Comparison of ENCODE assay signal across 10 cellular contexts in genomic region chr1:228367798-228368791, GRCh38. TPM values are rescaled to one million over a fixed set of nuclear protein-coding genes. Genes with fewer than 3 reads are reported as not detected.
DNase-seq lines count a peak whose midpoint lies in the region; ATAC-seq and TF ChIP-seq lines count a peak whose summit lies in the region.
"Had no signal": no experiment of that assay in that cellular context is flagged by ENCODE, and none has a peak within 500 bp of the region (broad histone marks: within the 10 kb centered on the region; RNA-seq: fewer than 3 reads in every experiment).

No MANE protein-coding gene starts in this region.

- H3K4me1 Mint-ChIP-seq in activated CD8-positive, alpha-beta T cell treated with anti-CD3 and anti-CD28 coated beads for 36 hours (ENCODE audit: low read depth) = no peaks in the 10 kb centered on the region
- H3K4me1 Mint-ChIP-seq in activated CD8-positive, alpha-beta T cell treated with anti-CD3 and anti-CD28 coated beads, Interleukin-2, amount 10 ng/mL, durations not matched to agents 7 days and 5 days (ENCODE audit: low read depth) = peaks cover 2% of the 10 kb centered on the region
- H3K4me1 Mint-ChIP-seq in stimulated activated effector memory CD8-positive, alpha-beta T cell treated with anti-CD3 and anti-CD28 coated beads, Interleukin-12 subunit alpha, Interleukin-12 subunit beta, amount 100 ng/mL, for 72 hours = no peaks in the 10 kb centered on the region

- CTCF ChIA-PET in activated CD8-positive, alpha-beta T cell treated with anti-CD3 and anti-CD28 coated beads for 36 hours (lab: Charles Lee) = no interaction called here
- CTCF ChIA-PET in activated CD8-positive, alpha-beta T cell treated with anti-CD3 and anti-CD28 coated beads, Interleukin-2, amount 10 ng/mL, durations not matched to agents 7 days and 5 days (lab: Charles Lee) = no interaction called here

- H3K9me3 Mint-ChIP-seq in activated CD8-positive, alpha-beta T cell treated with anti-CD3 and anti-CD28 coated beads for 36 hours = no peaks in the 10 kb centered on the region
- no peaks in the 10 kb centered on the region for H3K9me3 Mint-ChIP-seq in activated CD8-positive, alpha-beta T cell treated with anti-CD3 and anti-CD28 coated beads, Interleukin-2, amount 10 ng/mL, durations not matched to agents 7 days and 5 days (ENCODE audit: insufficient read depth)
- H3K9me3 Mint-ChIP-seq in stimulated activated effector memory CD8-positive, alpha-beta T cell treated with anti-CD3 and anti-CD28 coated beads, Interleukin-12 subunit alpha, Interleukin-12 subunit beta, amount 100 ng/mL, for 72 hours = no peaks in the 10 kb centered on the region
- H3K9me3 Mint-ChIP-seq: type B pancreatic cell had no signal

- H3K4me3 Mint-ChIP-seq in activated CD8-positive, alpha-beta T cell treated with anti-CD3 and anti-CD28 coated beads for 36 hours = no peak overlapping the region
- no peak overlapping the region for H3K4me3 Mint-ChIP-seq in activated CD8-positive, alpha-beta T cell treated with anti-CD3 and anti-CD28 coated beads, Interleukin-2, amount 10 ng/mL, durations not matched to agents 7 days and 5 days
- H3K4me3 Mint-ChIP-seq in stimulated activated effector memory CD8-positive, alpha-beta T cell treated with anti-CD3 and anti-CD28 coated beads, Interleukin-12 subunit alpha, Interleukin-12 subunit beta, amount 100 ng/mL, for 72 hours = no peak overlapping the region
- H3K4me3 Mint-ChIP-seq: type B pancreatic cell had no signal

- no peak for TF ChIP-seq CTCF in activated CD8-positive, alpha-beta T cell treated with anti-CD3 and anti-CD28 coated beads for 36 hours (IDR thresholded peaks at IDR 0.05)

- H3K27me3 Mint-ChIP-seq in activated CD8-positive, alpha-beta T cell treated with anti-CD3 and anti-CD28 coated beads for 36 hours = no peaks in the 10 kb centered on the region
- no peaks in the 10 kb centered on the region for H3K27me3 Mint-ChIP-seq in activated CD8-positive, alpha-beta T cell treated with anti-CD3 and anti-CD28 coated beads, Interleukin-2, amount 10 ng/mL, durations not matched to agents 7 days and 5 days (ENCODE audit: low read depth)
- H3K27me3 Mint-ChIP-seq: type B pancreatic cell had no signal

- H3K27ac Mint-ChIP-seq in activated CD8-positive, alpha-beta T cell treated with anti-CD3 and anti-CD28 coated beads for 36 hours = no peak overlapping the region
- H3K27ac Mint-ChIP-seq in activated CD8-positive, alpha-beta T cell treated with anti-CD3 and anti-CD28 coated beads, Interleukin-2, amount 10 ng/mL, durations not matched to agents 7 days and 5 days = no peak overlapping the region
- peak overlapping the region; percentile 65 for H3K27ac Mint-ChIP-seq in stimulated activated effector memory CD8-positive, alpha-beta T cell treated with anti-CD3 and anti-CD28 coated beads, Interleukin-12 subunit alpha, Interleukin-12 subunit beta, amount 100 ng/mL, for 72 hours
- H3K27ac Mint-ChIP-seq: type B pancreatic cell had no signal

- no peak for ATAC-seq in activated CD8-positive, alpha-beta T cell treated with anti-CD3 and anti-CD28 coated beads for 36 hours
- ATAC-seq in activated CD8-positive, alpha-beta T cell treated with anti-CD3 and anti-CD28 coated beads, Interleukin-2, amount 10 ng/mL, durations not matched to agents 7 days and 5 days = no peak
- ATAC-seq in left ventricle myocardium superior (peak; percentile 14), GM21528 (IDR thresholded peaks at IDR 0.05; ENCODE audit: low FRiP score, unreplicated experiment) (no peak)
- ATAC-seq in stimulated activated effector memory CD8-positive, alpha-beta T cell treated with anti-CD3 and anti-CD28 coated beads, Interleukin-12 subunit alpha, Interleukin-12 subunit beta, amount 100 ng/mL, for 72 hours = peak; percentile 35

- intact Hi-C loops in activated CD8-positive, alpha-beta T cell treated with anti-CD3 and anti-CD28 coated beads for 36 hours (cut with micrococcal nuclease) = no loop called here
- intact Hi-C loops in left ventricle myocardium superior (cut with micrococcal nuclease) = no loop called here

- H3K36me3 Mint-ChIP-seq in activated CD8-positive, alpha-beta T cell treated with anti-CD3 and anti-CD28 coated beads for 36 hours (ENCODE audit: low read depth) = no peaks in the 10 kb centered on the region
- H3K36me3 Mint-ChIP-seq in activated CD8-positive, alpha-beta T cell treated with anti-CD3 and anti-CD28 coated beads, Interleukin-2, amount 10 ng/mL, durations not matched to agents 7 days and 5 days (ENCODE audit: low read depth) = no peaks in the 10 kb centered on the region
- H3K36me3 Mint-ChIP-seq in stimulated activated effector memory CD8-positive, alpha-beta T cell treated with anti-CD3 and anti-CD28 coated beads, Interleukin-12 subunit alpha, Interleukin-12 subunit beta, amount 100 ng/mL, for 72 hours = no peaks in the 10 kb centered on the region
- H3K36me3 Mint-ChIP-seq: type B pancreatic cell had no signal

- peak; percentile 0 for DNase-seq in activated CD8-positive, alpha-beta T cell treated with anti-CD3 and anti-CD28 coated beads for 36 hours
- no peak for DNase-seq in activated CD8-positive, alpha-beta T cell treated with anti-CD3 and anti-CD28 coated beads, Interleukin-2, amount 10 ng/mL, durations not matched to agents 7 days and 5 days
- DNase-seq in OCI-M1 (lab: John Stamatoyannopoulos, UW) (peak; percentile 65), left ventricle myocardium superior (peak; percentile 63), amniotic stem cell (lab: John Stamatoyannopoulos, UW) (no peak)
- no peak for DNase-seq in stimulated activated effector memory CD8-positive, alpha-beta T cell treated with anti-CD3 and anti-CD28 coated beads, Interleukin-12 subunit alpha, Interleukin-12 subunit beta, amount 100 ng/mL, for 72 hours (ENCODE audit: low spot score in 2 of 2)
- no peak for DNase-seq in stimulated activated CD4-positive, alpha-beta T cell treated with anti-CD3 and anti-CD28 coated beads, Interleukin-2, amount 100 ng/mL, for 24 hours

- POLR2A ChIA-PET in activated CD8-positive, alpha-beta T cell treated with anti-CD3 and anti-CD28 coated beads for 36 hours (lab: Charles Lee) = no interaction called here
- POLR2A ChIA-PET in activated CD8-positive, alpha-beta T cell treated with anti-CD3 and anti-CD28 coated beads, Interleukin-2, amount 10 ng/mL, durations not matched to agents 7 days and 5 days (lab: Charles Lee) = no interaction called here

RNA-seq across cellular contexts. Expression of gene TRIM11, which starts 38.5 kb away (rescaled TPM):
- 10 to 100 TPM; 30.7 to 32.1 TPM for total RNA-seq in activated CD8-positive, alpha-beta T cell treated with anti-CD3 and anti-CD28 coated beads for 36 hours
- total RNA-seq in activated CD8-positive, alpha-beta T cell treated with anti-CD3 and anti-CD28 coated beads, Interleukin-2, amount 10 ng/mL, durations not matched to agents 7 days and 5 days = 10 to 100 TPM; 66.5 to 71.9 TPM
- 7.6 TPM for total RNA-seq in left ventricle myocardium superior

RNA-seq across cellular contexts. Expression of gene TRIM17, which starts 48.6 kb away (rescaled TPM):
- total RNA-seq in activated CD8-positive, alpha-beta T cell treated with anti-CD3 and anti-CD28 coated beads for 36 hours = 1 to 10 TPM; 1.9 to 2.7 TPM
- 1 to 10 TPM; 2.8 to 4.0 TPM for total RNA-seq in activated CD8-positive, alpha-beta T cell treated with anti-CD3 and anti-CD28 coated beads, Interleukin-2, amount 10 ng/mL, durations not matched to agents 7 days and 5 days
- 0.50 TPM for total RNA-seq in left ventricle myocardium superior
- total RNA-seq: pulmonary artery endothelial cell had no signal

Comparison
In these comparisons a context has a peak if more than half of its experiments do, and no peak if none do; other contexts are left out.
1. DNase-seq: peak in activated CD8-positive, alpha-beta T cell treated with anti-CD3 and anti-CD28 coated beads for 36 hours (single experiment), OCI-M1 (single experiment) and left ventricle myocardium superior (single experiment); none in activated CD8-positive, alpha-beta T cell treated with anti-CD3 and anti-CD28 coated beads, Interleukin-2, amount 10 ng/mL, durations not matched to agents 7 days and 5 days (single experiment), stimulated activated effector memory CD8-positive, alpha-beta T cell treated with anti-CD3 and anti-CD28 coated beads, Interleukin-12 subunit alpha, Interleukin-12 subunit beta, amount 100 ng/mL, for 72 hours (0 of 2), amniotic stem cell (single experiment) and stimulated activated CD4-positive, alpha-beta T cell treated with anti-CD3 and anti-CD28 coated beads, Interleukin-2, amount 100 ng/mL, for 24 hours (0 of 2).
2. ATAC-seq: peak in left ventricle myocardium superior (single experiment) and stimulated activated effector memory CD8-positive, alpha-beta T cell treated with anti-CD3 and anti-CD28 coated beads, Interleukin-12 subunit alpha, Interleukin-12 subunit beta, amount 100 ng/mL, for 72 hours (single experiment); none in activated CD8-positive, alpha-beta T cell treated with anti-CD3 and anti-CD28 coated beads for 36 hours (single experiment), activated CD8-positive, alpha-beta T cell treated with anti-CD3 and anti-CD28 coated beads, Interleukin-2, amount 10 ng/mL, durations not matched to agents 7 days and 5 days (single experiment) and GM21528 (single experiment).